Comparison of ENCODE assay signal across 8 cellular contexts in genomic region chr12:55726911-55727310, GRCh38. TPM values are rescaled to one million over a fixed set of nuclear protein-coding genes. Genes with fewer than 3 reads are reported as not detected.
DNase-seq lines count a peak whose midpoint lies in the region; ATAC-seq and TF ChIP-seq lines count a peak whose summit lies in the region.

No MANE protein-coding gene starts in this region.

- intact Hi-C loops in cardiac septum (cut with DNase I) (no loop called here), vagina (cut with DNase I) (loop anchor here (5.0 kb wide), 1 partner anchor 205 kb away; the partner anchor contains the start of gene DGKA), lower leg skin (cut with DNase I; ENCODE audit: low total_unique reads) (no loop called here)

- no peaks in the 10 kb centered on the region for H3K27me3 ChIP-seq in cardiac muscle cell
- no peaks in the 10 kb centered on the region for H3K27me3 ChIP-seq in muscle layer of duodenum (ENCODE audit: low read depth, low read length)
- no peaks in the 10 kb centered on the region for H3K27me3 ChIP-seq in vagina

- H3K36me3 ChIP-seq in cardiac muscle cell (peaks cover 11% of the 10 kb centered on the region), muscle layer of duodenum (ENCODE audit: control insufficient read depth in 1 of 2, insufficient read depth in 2 of 2, low read length in 2 of 2) (peaks cover 29 to 47% of the 10 kb centered on the region in 2 donors), vagina (peaks cover 0 to 24% of the 10 kb centered on the region in 2 donors)

- no peaks in the 10 kb centered on the region for H3K9me3 ChIP-seq in cardiac muscle cell (ENCODE audit: low read depth)
- H3K9me3 ChIP-seq in muscle layer of duodenum (ENCODE audit: control insufficient read depth in 1 of 2, low read length in 2 of 2): no peaks in the 10 kb centered on the region
- H3K9me3 ChIP-seq in vagina: no peaks in the 10 kb centered on the region

- no peak overlapping the region for H3K27ac ChIP-seq in cardiac muscle cell
- peak overlapping the region; percentile 100 for H3K27ac ChIP-seq in cingulate gyrus (ENCODE audit: low read depth, low read length)
- H3K27ac ChIP-seq in muscle layer of duodenum (ENCODE audit: low read length): peak overlapping the region; percentile 99
- peak overlapping the region; percentile 100 for H3K27ac ChIP-seq in vagina

- TF ChIP-seq CTCF in cardiac muscle cell (IDR thresholded peaks at IDR 0.05; ENCODE audit: low read depth, low read length) (no peak), vagina (IDR thresholded peaks at IDR 0.05) (no peak), lower leg skin (IDR thresholded peaks at IDR 0.05) (no peak)

- 31 to 43% methylated on average over 10 of the region's 10 CpGs for WGBS in lower leg skin, 2 donors

- no peak for TF ChIP-seq POLR2A in vagina (IDR thresholded peaks at IDR 0.05)
- TF ChIP-seq POLR2A in lower leg skin (IDR thresholded peaks at IDR 0.05): no peak

- H3K4me3 ChIP-seq in cardiac muscle cell: peak overlapping the region; percentile 82
- peak overlapping the region; percentile 90 to 96 for H3K4me3 ChIP-seq in muscle layer of duodenum (ENCODE audit: low read depth in 1 of 2, low read length in 2 of 2)
- peak overlapping the region; percentile 67 to 81 for H3K4me3 ChIP-seq in vagina
- no peak overlapping the region for H3K4me3 ChIP-seq in lower leg skin (ENCODE audit: low read depth, poor library complexity, severe bottlenecking)

- peaks cover 17% of the 10 kb centered on the region for H3K4me1 ChIP-seq in cardiac muscle cell (ENCODE audit: low read depth)
- H3K4me1 ChIP-seq in muscle layer of duodenum (ENCODE audit: control insufficient read depth in 1 of 2, insufficient read depth in 2 of 2, low read length in 2 of 2): peaks cover 12 to 55% of the 10 kb centered on the region in 2 donors
- H3K4me1 ChIP-seq in vagina: peaks cover 46% of the 10 kb centered on the region

- no peak for ATAC-seq in GM18867 (IDR thresholded peaks at IDR 0.05; ENCODE audit: unreplicated experiment)
- no peak for ATAC-seq in GM21526 (IDR thresholded peaks at IDR 0.05; ENCODE audit: low FRiP score, unreplicated experiment)

- DNase-seq in cardiac muscle cell (ENCODE audit: low read depth in 1 of 2, low spot score in 1 of 2) (no peak), cardiac septum (ENCODE audit: low spot score) (no peak), vagina (ENCODE audit: extremely low spot score in 2 of 2) (no peak), lower leg skin (ENCODE audit: low spot score in 2 of 2) (no peak)

RNA-seq across cellular contexts. Expression of gene CD63, which starts 1.9 kb away (rescaled TPM):
- total RNA-seq in cardiac muscle cell (268 and 584 TPM in 2 replicates), cardiac septum (914 TPM), vagina (568 TPM), lower leg skin (100 to 1,000 TPM; 151 to 408 (median 196) TPM)
- polyA plus RNA-seq in cardiac muscle cell: 694 and 1,103 TPM in 2 replicates

RNA-seq across cellular contexts. Expression of gene RDH5, which starts 6.7 kb away (rescaled TPM):
- 10.1 and 11.2 TPM in 2 replicates for total RNA-seq in cardiac muscle cell
- polyA plus RNA-seq in cardiac muscle cell: 6.6 and 12.6 TPM in 2 replicates
- total RNA-seq in cardiac septum: 26.3 TPM
- total RNA-seq in vagina: 10.6 TPM
- 1 to 10 TPM; 2.5 to 8.9 (median 4.3) TPM for total RNA-seq in lower leg skin

RNA-seq across cellular contexts. Expression of gene BLOC1S1, which starts 11.1 kb away (rescaled TPM):
- total RNA-seq in cardiac muscle cell: 133 and 194 TPM in 2 replicates
- 147 and 159 TPM in 2 replicates for polyA plus RNA-seq in cardiac muscle cell
- 97.7 TPM for total RNA-seq in cardiac septum
- 173 TPM for total RNA-seq in vagina
- total RNA-seq in lower leg skin: 100 to 1,000 TPM; 114 to 167 (median 138) TPM

RNA-seq across cellular contexts. Expression of gene GDF11, which starts 16.0 kb away (rescaled TPM):
- total RNA-seq in cardiac muscle cell: 53.1 and 54.2 TPM in 2 replicates
- 13.5 and 14.1 TPM in 2 replicates for polyA plus RNA-seq in cardiac muscle cell
- 18.0 TPM for total RNA-seq in cardiac septum
- 7.6 TPM for total RNA-seq in vagina
- total RNA-seq in lower leg skin: 1 to 10 TPM in 1 of 4 donors, under 1 TPM in 3; 0.23 to 2.7 (median 0.57) TPM

RNA-seq across cellular contexts. Expression of gene ITGA7, which starts 19.2 kb away (rescaled TPM):
- total RNA-seq in cardiac muscle cell (93.9 and 101 TPM in 2 replicates), cardiac septum (806 TPM), vagina (23.6 TPM), lower leg skin (10 to 100 TPM; 11.0 to 20.9 (median 12.8) TPM)
- polyA plus RNA-seq in cardiac muscle cell: 32.9 and 39.5 TPM in 2 replicates
